ENCODE assay signal across 1 cellular context in the genomic region with DNA sequence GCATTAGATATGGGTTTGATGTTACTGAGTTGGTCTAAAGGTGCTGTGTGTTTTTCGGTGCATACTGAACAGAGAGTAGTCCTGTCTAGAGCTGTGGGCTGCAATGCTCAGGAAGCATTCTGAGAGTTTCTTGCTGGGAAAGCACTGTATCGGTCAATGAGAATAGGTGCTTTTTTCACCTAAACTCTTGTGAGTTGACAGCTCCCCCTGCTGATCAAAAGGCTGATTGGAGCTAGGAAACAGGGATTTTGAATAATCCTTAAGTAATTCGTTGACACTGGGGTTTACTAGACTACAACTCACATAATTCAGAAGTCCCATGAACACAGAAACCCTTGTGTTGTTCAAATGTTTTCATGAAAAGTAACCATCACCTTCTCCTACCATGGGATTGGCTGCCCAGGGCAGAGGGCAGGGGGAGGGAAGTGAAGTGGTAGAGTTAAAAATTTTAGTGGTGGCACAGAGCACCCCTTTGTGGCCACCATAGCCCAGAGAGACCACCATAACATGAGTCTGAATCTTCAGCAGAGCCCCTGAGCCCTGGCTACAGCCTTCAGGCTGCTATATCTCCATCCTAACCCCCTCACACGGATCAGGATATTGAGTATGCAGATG.
TF ChIP-seq lines count a peak whose summit lies in the region.

No MANE protein-coding gene starts in this region.

TF ChIP-seq in H1, 55 proteins besides CTCF, POLR2A, EP300 and RAD21:
- TF ChIP-seq TBP (IDR thresholded peaks at IDR 0.05; ENCODE audit: low read depth, low read length) (no peak), YY1 (IDR thresholded peaks at IDR 0.05; ENCODE audit: low read depth, low read length) (no peak), POLR2AphosphoS5 (IDR thresholded peaks at IDR 0.05; ENCODE audit: low read depth, low read length) (no peak), RFX5 (IDR thresholded peaks at IDR 0.05; ENCODE audit: borderline replicate concordance, low read depth, low read length) (no peak), RNF2 (IDR thresholded peaks at IDR 0.05; ENCODE audit: borderline replicate concordance, low read depth, low read length, missing control alignments, poor library complexity, severe bottlenecking) (no peak), ASH2L (IDR thresholded peaks at IDR 0.05; ENCODE audit: low read length) (no peak), RXRA (IDR thresholded peaks at IDR 0.05; ENCODE audit: insufficient read depth, low read depth, low read length) (no peak), TAF1 (IDR thresholded peaks at IDR 0.05; ENCODE audit: low read depth, low read length) (no peak), SP1 (IDR thresholded peaks at IDR 0.05; ENCODE audit: low read depth, low read length) (no peak), SP2 (IDR thresholded peaks at IDR 0.05; ENCODE audit: low read length) (no peak), KDM1A (IDR thresholded peaks at IDR 0.05; ENCODE audit: borderline replicate concordance, low read length) (no peak)
- TF ChIP-seq, protein P1, sequence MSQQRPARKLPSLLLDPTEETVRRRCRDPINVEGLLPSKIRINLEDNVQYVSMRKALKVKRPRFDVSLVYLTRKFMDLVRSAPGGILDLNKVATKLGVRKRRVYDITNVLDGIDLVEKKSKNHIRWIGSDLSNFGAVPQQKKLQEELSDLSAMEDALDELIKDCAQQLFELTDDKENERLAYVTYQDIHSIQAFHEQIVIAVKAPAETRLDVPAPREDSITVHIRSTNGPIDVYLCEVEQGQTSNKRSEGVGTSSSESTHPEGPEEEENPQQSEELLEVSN (IDR thresholded peaks at IDR 0.05), result no peak
- TF ChIP-seq, protein P2, sequence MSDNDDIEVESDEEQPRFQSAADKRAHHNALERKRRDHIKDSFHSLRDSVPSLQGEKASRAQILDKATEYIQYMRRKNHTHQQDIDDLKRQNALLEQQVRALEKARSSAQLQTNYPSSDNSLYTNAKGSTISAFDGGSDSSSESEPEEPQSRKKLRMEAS (IDR thresholded peaks at IDR 0.05), result no peak
